Comparison of ENCODE assay signal across 8 cellular contexts in the genomic region with DNA sequence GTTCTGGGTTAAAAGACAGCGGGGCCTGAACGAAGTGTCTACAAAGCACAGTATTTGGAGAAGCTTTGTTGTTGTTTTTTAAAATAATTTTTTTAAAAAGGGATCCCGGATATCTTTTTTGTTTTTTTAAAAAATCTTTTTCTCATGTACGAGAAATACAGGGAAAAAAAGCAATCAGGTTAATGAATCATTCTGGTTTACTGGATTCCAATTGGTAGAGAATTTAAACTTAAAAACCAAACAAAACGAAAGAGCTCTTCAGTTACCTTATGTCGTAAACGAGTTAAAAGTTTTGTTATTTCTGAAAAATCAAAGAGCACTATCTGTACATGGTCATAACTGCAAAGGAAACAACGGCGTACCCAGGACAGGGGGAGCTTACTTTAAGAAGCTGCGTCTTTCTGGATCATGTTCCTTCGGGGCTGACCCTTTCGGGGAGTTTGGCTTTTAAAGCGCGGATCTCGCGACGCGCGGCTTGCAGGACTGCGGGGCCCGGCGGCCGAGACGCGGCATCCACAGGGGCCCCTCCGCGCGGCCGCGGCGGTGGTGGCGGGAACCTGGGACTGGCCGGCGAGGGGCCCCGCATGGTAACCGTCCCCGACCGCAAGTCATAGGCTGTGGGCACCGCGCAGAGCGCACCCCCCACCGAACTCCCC. TPM values are rescaled to one million over a fixed set of nuclear protein-coding genes. Genes with fewer than 3 reads are reported as not detected.
DNase-seq lines count a peak whose midpoint lies in the region; ATAC-seq, FAIRE-seq and TF ChIP-seq lines count a peak whose summit lies in the region.

No MANE protein-coding gene starts in this region.

- H3K4me3 Mint-ChIP-seq in astrocyte (ENCODE audit: unreplicated experiment) = peak overlapping the region; percentile 83

- H3K4me2 ChIP-seq in astrocyte (ENCODE audit: low read length) = peak overlapping the region; percentile 87

- H3K9ac ChIP-seq in HUES64 (ENCODE audit: low read depth, low read length) (peak overlapping the region; percentile 72), astrocyte (ENCODE audit: low read length) (peak overlapping the region; percentile 65)

- H3K36me3 ChIP-seq in HUES64 (ENCODE audit: insufficient read depth, low read length) = no peaks in the 10 kb centered on the region
- no peaks in the 10 kb centered on the region for H3K36me3 ChIP-seq in astrocyte (ENCODE audit: insufficient read depth, low read length)
- H3K36me3 ChIP-seq in sigmoid colon = no peaks in the 10 kb centered on the region

- H3K9me3 ChIP-seq in HUES64 (ENCODE audit: insufficient read depth, low read depth, low read length) (no peaks in the 10 kb centered on the region), astrocyte (ENCODE audit: insufficient read depth, low read depth, low read length) (no peaks in the 10 kb centered on the region), sigmoid colon (no peaks in the 10 kb centered on the region)

- TF ChIP-seq EP300 in sigmoid colon (IDR thresholded peaks at IDR 0.05) = no peak

- peak; percentile 4 to 94 (median 91) for DNase-seq in NCI-H1417 (lab: John Stamatoyannopoulos, UW)
- no peak for DNase-seq in NCI-H1417 treated with DMSO at 0.1 percent for 48 hours (lab: John Stamatoyannopoulos, UW)
- DNase-seq in astrocyte (ENCODE audit: low read depth) = peak; percentile 37
- peak; percentile 12 for DNase-seq in iPS DF 19.7 (ENCODE audit: low read depth, low spot score)
- DNase-seq in sigmoid colon = no peak

- no peak for TF ChIP-seq CTCF in astrocyte (IDR thresholded peaks at IDR 0.05; ENCODE audit: insufficient read depth, low read depth, low read length)
- no peak for TF ChIP-seq CTCF in sigmoid colon (IDR thresholded peaks at IDR 0.05)

- H3K4me3 ChIP-seq in HUES64 (ENCODE audit: low read length) = peak overlapping the region; percentile 64
- H3K4me3 ChIP-seq in astrocyte (ENCODE audit: insufficient read depth, low read depth, low read length) = peak overlapping the region; percentile 64
- peak overlapping the region; percentile 55 to 88 (median 78) for H3K4me3 ChIP-seq in sigmoid colon

- intact Hi-C loops in sigmoid colon (cut with DNase I) = no loop called here

- H3K9me3 Mint-ChIP-seq in astrocyte (ENCODE audit: unreplicated experiment) = peaks cover 13% of the 10 kb centered on the region

- peak overlapping the region; percentile 74 for H2AFZ ChIP-seq in astrocyte (ENCODE audit: low read depth, low read length)

- H3K27ac ChIP-seq in HUES64 (ENCODE audit: low read depth, low read length) (no peak overlapping the region), astrocyte (ENCODE audit: low read depth, low read length) (no peak overlapping the region), sigmoid colon (peak overlapping the region; percentile 39 to 55 (median 46))

- 8% methylated on average over 42 of the region's 42 CpGs for WGBS in HUES64
- 1 to 5% methylated on average over 42 of the region's 42 CpGs for WGBS in sigmoid colon, 2 donors

- no peaks in the 10 kb centered on the region for H3K4me1 Mint-ChIP-seq in astrocyte (ENCODE audit: low read depth, unreplicated experiment)

- H3K4me1 ChIP-seq in HUES64 (ENCODE audit: insufficient read depth, low read length) (no peaks in the 10 kb centered on the region), astrocyte (ENCODE audit: insufficient read depth, low read length) (no peaks in the 10 kb centered on the region), sigmoid colon (peaks cover 0 to 5% (median 2%) of the 10 kb centered on the region in 4 donors)

- H3K27me3 Mint-ChIP-seq in astrocyte (ENCODE audit: low read depth, unreplicated experiment) = peaks cover 46% of the 10 kb centered on the region

- H3K36me3 Mint-ChIP-seq in astrocyte (ENCODE audit: low read depth, unreplicated experiment) = no peaks in the 10 kb centered on the region

- H3K27ac Mint-ChIP-seq in astrocyte (ENCODE audit: unreplicated experiment) = no peak overlapping the region

- H3K27me3 ChIP-seq in HUES64 (ENCODE audit: insufficient read depth, low read length) (peaks cover 58% of the 10 kb centered on the region), astrocyte (ENCODE audit: insufficient read depth, low read length) (peaks cover 15% of the 10 kb centered on the region), sigmoid colon (peaks cover 0 to 27% (median 3%) of the 10 kb centered on the region in 3 donors)

- no peak for FAIRE-seq in astrocyte (lab: Jason Lieb, UNC)

- H4K20me1 ChIP-seq in astrocyte (ENCODE audit: insufficient read depth, low read length) = no peaks in the 10 kb centered on the region

- ATAC-seq in HG03196 (IDR thresholded peaks at IDR 0.05; ENCODE audit: unreplicated experiment) = no peak
- no peak for ATAC-seq in HG03175 (IDR thresholded peaks at IDR 0.05; ENCODE audit: unreplicated experiment)

- H3K79me2 ChIP-seq in astrocyte (ENCODE audit: insufficient read depth, low read length) = no peaks in the 10 kb centered on the region

- no peak for TF ChIP-seq POLR2A in sigmoid colon (IDR thresholded peaks at IDR 0.05)

RNA-seq across cellular contexts. Expression of a gene that starts 0.9 kb away (rescaled TPM):
- polyA plus RNA-seq in HUES64 (2013, experiment 1 of 2) = 0.70 TPM
- 0.95 TPM for polyA plus RNA-seq in HUES64 (2013, experiment 2 of 2)
- total RNA-seq in astrocyte = 0.07 and 0.17 TPM in 2 replicates
- 1 to 10 TPM in 2 of 4 donors, under 1 TPM in 2; 0.28 to 1.8 (median 1.1) TPM for total RNA-seq in sigmoid colon
- polyA plus RNA-seq in sigmoid colon = 1 to 10 TPM; 3.8 to 7.2 (median 6.0) TPM

Comparison
In these comparisons a context has a peak if more than half of its experiments do, and no peak if none do; other contexts are left out.
1. DNase-seq: peak in NCI-H1417 (3 of 3), astrocyte (single experiment) and iPS DF 19.7 (single experiment); none in NCI-H1417 treated with DMSO at 0.1 percent for 48 hours (single experiment) and sigmoid colon (single experiment).
2. H3K27ac ChIP-seq: peak in sigmoid colon (4 of 4); none in HUES64 (single experiment) and astrocyte (single experiment).
3. Peak in every context shown above with its lines, with median percentiles within 50 percentile points of each other: H3K4me3 ChIP-seq.